ENCODE assay signal across 24 cellular contexts in genomic region chr5:99911971-99912370, GRCh38.
"Had no signal": no experiment of that assay in that cellular context is flagged by ENCODE, and none has a peak within 500 bp of the region (broad histone marks: within the 10 kb centered on the region; RNA-seq: fewer than 3 reads in every experiment).

No MANE protein-coding gene starts in this region.

- H3K36me3 ChIP-seq: ascending aorta, colonic mucosa, gastroesophageal sphincter, heart left ventricle, left ventricle myocardium inferior, ovary, right lobe of liver, suprapubic skin, transverse colon, uterus had no signal

- H3K9me3 Mint-ChIP-seq: memory B cell had no signal

- H3K4me1 Mint-ChIP-seq: central memory CD8-positive, alpha-beta T cell; memory B cell; naive B cell; stimulated activated naive CD8-positive, alpha-beta T cell treated with anti-CD3 and anti-CD28 coated beads, Interleukin-15, amount 100 ng/mL, for 72 hours had no signal

- ATAC-seq: gastroesophageal sphincter; heart left ventricle; mucosa of descending colon; right lobe of liver; stimulated activated naive CD8-positive, alpha-beta T cell treated with anti-CD3 and anti-CD28 coated beads, Interleukin-15, amount 100 ng/mL, for 72 hours had no signal

- H3K27ac Mint-ChIP-seq: memory B cell; naive B cell; stimulated activated naive CD8-positive, alpha-beta T cell treated with anti-CD3 and anti-CD28 coated beads, Interleukin-15, amount 100 ng/mL, for 72 hours had no signal

- DNase-seq: activated CD4-positive, alpha-beta T cell treated with anti-CD3 and anti-CD28 coated beads, Interleukin-2, amount 50 U/mL, for 1 hour; activated CD4-positive, CD25-positive, alpha-beta regulatory T cell treated with anti-CD3 and anti-CD28 coated beads, Interleukin-2, amount 50 U/mL, for 72 hours; activated CD8-positive, alpha-beta memory T cell treated with anti-CD3 and anti-CD28 coated beads for 24 hours; activated CD8-positive, alpha-beta memory T cell treated with anti-CD3 and anti-CD28 coated beads, Interleukin-2, amount 50 U/mL, for 48 hours; activated effector memory CD4-positive, alpha-beta T cell treated with Interleukin-2 at 50 U/mL for 16 hours; activated naive CD4-positive, alpha-beta T cell treated with anti-CD3 and anti-CD28 coated beads, Interleukin-2, amount 50 U/mL, for 16 hours; activated T-cell treated with anti-CD3 and anti-CD28 coated beads, Interleukin-2, amount 50 U/mL, for 48 hours; colonic mucosa; heart left ventricle; left ventricle myocardium inferior; mucosa of descending colon; naive B cell; ovary; right lobe of liver; small intestine; stimulated activated CD4-positive, alpha-beta T cell treated with anti-CD3 and anti-CD28 coated beads, Interleukin-4, amount 100 ng/mL, for 1 hour; stimulated activated naive CD8-positive, alpha-beta T cell treated with anti-CD3 and anti-CD28 coated beads, Interleukin-15, amount 100 ng/mL, for 72 hours; transverse colon; uterus had no signal

- H3K36me3 Mint-ChIP-seq: memory B cell, naive B cell had no signal

- H3K27me3 Mint-ChIP-seq: central memory CD8-positive, alpha-beta T cell; memory B cell; naive B cell; stimulated activated naive CD8-positive, alpha-beta T cell treated with anti-CD3 and anti-CD28 coated beads, Interleukin-15, amount 100 ng/mL, for 72 hours had no signal

- H3K9me3 ChIP-seq: ascending aorta, colonic mucosa, gastroesophageal sphincter, heart left ventricle, mucosa of descending colon, ovary, right lobe of liver, transverse colon, uterus had no signal

- H3K4me3 ChIP-seq: ascending aorta, colonic mucosa, gastroesophageal sphincter, heart left ventricle, left ventricle myocardium inferior, mucosa of descending colon, ovary, right lobe of liver, suprapubic skin, transverse colon, uterus had no signal

- H3K27ac ChIP-seq: ascending aorta, colonic mucosa, gastroesophageal sphincter, heart left ventricle, left ventricle myocardium inferior, ovary, right lobe of liver, suprapubic skin, transverse colon, uterus had no signal

- H3K4me3 Mint-ChIP-seq: central memory CD8-positive, alpha-beta T cell; memory B cell; naive B cell; stimulated activated naive CD8-positive, alpha-beta T cell treated with anti-CD3 and anti-CD28 coated beads, Interleukin-15, amount 100 ng/mL, for 72 hours had no signal

- H3K4me1 ChIP-seq: ascending aorta, colonic mucosa, gastroesophageal sphincter, heart left ventricle, left ventricle myocardium inferior, right lobe of liver, suprapubic skin, transverse colon, uterus had no signal

- H3K27me3 ChIP-seq: ascending aorta, colonic mucosa, gastroesophageal sphincter, heart left ventricle, ovary, right lobe of liver, suprapubic skin, transverse colon, uterus had no signal
